ENCODE assay signal across 1 cellular context in the genomic region with DNA sequence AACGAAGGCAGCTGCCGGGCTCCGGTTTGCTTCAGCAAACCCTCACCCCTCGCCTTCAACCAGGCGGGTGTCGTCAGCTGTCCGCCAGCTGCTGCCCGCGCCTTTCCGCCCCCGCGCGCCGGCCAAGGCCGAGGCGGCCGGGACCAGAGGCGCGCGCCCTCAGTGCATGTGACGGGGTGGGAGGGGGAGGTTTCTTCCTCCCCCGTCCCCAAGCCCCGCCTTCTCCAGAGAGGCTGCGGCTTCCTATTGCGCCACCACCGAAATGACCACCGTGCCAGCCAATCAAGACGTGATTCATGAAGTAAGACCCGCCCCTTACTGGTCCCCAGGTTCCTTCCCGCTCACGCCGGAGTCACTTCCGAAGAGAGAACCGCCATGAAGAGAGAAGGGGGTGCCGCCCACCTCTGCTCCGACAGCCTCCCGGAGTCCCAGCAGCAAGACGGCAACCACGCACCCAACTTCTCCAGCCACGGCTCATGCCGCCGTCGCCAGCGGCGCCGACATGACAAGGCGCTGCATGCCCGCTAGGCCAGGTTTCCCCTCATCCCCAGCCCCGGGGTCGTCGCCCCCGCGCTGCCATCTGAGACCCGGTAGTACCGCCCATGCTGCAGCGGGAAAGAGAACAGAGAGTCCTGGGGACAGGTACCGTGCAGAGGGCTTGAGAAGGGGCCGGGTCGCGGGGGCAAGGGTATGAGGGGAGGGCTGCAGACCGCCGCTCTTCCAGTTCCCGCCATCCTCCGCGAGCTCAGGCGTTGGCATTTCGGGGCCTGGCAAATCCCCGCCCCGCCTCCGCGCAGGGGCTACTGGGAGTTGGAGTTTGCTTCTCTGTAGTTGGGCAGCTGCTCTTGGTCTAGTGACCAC.
TF ChIP-seq lines count a peak whose summit lies in the region.

A gene with protein sequence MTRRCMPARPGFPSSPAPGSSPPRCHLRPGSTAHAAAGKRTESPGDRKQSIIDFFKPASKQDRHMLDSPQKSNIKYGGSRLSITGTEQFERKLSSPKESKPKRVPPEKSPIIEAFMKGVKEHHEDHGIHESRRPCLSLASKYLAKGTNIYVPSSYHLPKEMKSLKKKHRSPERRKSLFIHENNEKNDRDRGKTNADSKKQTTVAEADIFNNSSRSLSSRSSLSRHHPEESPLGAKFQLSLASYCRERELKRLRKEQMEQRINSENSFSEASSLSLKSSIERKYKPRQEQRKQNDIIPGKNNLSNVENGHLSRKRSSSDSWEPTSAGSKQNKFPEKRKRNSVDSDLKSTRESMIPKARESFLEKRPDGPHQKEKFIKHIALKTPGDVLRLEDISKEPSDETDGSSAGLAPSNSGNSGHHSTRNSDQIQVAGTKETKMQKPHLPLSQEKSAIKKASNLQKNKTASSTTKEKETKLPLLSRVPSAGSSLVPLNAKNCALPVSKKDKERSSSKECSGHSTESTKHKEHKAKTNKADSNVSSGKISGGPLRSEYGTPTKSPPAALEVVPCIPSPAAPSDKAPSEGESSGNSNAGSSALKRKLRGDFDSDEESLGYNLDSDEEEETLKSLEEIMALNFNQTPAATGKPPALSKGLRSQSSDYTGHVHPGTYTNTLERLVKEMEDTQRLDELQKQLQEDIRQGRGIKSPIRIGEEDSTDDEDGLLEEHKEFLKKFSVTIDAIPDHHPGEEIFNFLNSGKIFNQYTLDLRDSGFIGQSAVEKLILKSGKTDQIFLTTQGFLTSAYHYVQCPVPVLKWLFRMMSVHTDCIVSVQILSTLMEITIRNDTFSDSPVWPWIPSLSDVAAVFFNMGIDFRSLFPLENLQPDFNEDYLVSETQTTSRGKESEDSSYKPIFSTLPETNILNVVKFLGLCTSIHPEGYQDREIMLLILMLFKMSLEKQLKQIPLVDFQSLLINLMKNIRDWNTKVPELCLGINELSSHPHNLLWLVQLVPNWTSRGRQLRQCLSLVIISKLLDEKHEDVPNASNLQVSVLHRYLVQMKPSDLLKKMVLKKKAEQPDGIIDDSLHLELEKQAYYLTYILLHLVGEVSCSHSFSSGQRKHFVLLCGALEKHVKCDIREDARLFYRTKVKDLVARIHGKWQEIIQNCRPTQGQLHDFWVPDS (plus strand): TSS at position 355 of the 861 bp plus-strand sequence. CDS start 148 bp downstream, at position 503.

TF ChIP-seq in GM12878, 131 proteins besides CTCF, POLR2A, EP300 and RAD21 (continued from another document and continues in another):
- TF ChIP-seq, protein P1, sequence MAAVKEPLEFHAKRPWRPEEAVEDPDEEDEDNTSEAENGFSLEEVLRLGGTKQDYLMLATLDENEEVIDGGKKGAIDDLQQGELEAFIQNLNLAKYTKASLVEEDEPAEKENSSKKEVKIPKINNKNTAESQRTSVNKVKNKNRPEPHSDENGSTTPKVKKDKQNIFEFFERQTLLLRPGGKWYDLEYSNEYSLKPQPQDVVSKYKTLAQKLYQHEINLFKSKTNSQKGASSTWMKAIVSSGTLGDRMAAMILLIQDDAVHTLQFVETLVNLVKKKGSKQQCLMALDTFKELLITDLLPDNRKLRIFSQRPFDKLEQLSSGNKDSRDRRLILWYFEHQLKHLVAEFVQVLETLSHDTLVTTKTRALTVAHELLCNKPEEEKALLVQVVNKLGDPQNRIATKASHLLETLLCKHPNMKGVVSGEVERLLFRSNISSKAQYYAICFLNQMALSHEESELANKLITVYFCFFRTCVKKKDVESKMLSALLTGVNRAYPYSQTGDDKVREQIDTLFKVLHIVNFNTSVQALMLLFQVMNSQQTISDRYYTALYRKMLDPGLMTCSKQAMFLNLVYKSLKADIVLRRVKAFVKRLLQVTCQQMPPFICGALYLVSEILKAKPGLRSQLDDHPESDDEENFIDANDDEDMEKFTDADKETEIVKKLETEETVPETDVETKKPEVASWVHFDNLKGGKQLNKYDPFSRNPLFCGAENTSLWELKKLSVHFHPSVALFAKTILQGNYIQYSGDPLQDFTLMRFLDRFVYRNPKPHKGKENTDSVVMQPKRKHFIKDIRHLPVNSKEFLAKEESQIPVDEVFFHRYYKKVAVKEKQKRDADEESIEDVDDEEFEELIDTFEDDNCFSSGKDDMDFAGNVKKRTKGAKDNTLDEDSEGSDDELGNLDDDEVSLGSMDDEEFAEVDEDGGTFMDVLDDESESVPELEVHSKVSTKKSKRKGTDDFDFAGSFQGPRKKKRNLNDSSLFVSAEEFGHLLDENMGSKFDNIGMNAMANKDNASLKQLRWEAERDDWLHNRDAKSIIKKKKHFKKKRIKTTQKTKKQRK (IDR thresholded peaks at IDR 0.05; ENCODE audit: low read depth, low read length): peak; percentile 68
- peak; percentile 59; the same call in 1 of the 2 replicates for TF ChIP-seq SMARCA5 (IDR thresholded peaks at IDR 0.05)
- TF ChIP-seq KDM1A (IDR thresholded peaks at IDR 0.05; ENCODE audit: borderline replicate concordance): no peak
- TF ChIP-seq ZNF274 (IDR thresholded peaks at IDR 0.05; ENCODE audit: insufficient read depth, insufficient read length): no peak
- TF ChIP-seq POLR2AphosphoS2 (IDR thresholded peaks at IDR 0.05; ENCODE audit: low read depth, low read length): 0 out of 2 replicates have a peak, but pooled peaks have one; percentile 35
- peak; percentile 12; the same call in 1 of the 2 replicates for TF ChIP-seq TBL1XR1 (IDR thresholded peaks at IDR 0.05; ENCODE audit: low read depth, low read length)
- 0 out of 2 replicates have a peak, but pooled peaks have one; percentile 2 for TF ChIP-seq TAF1 (IDR thresholded peaks at IDR 0.05; ENCODE audit: borderline replicate concordance, low read depth, low read length)
- no peak for TF ChIP-seq NRF1 (conservative IDR thresholded peaks at IDR 0.05; ENCODE audit: low read depth, low read length)
- TF ChIP-seq, protein P2, sequence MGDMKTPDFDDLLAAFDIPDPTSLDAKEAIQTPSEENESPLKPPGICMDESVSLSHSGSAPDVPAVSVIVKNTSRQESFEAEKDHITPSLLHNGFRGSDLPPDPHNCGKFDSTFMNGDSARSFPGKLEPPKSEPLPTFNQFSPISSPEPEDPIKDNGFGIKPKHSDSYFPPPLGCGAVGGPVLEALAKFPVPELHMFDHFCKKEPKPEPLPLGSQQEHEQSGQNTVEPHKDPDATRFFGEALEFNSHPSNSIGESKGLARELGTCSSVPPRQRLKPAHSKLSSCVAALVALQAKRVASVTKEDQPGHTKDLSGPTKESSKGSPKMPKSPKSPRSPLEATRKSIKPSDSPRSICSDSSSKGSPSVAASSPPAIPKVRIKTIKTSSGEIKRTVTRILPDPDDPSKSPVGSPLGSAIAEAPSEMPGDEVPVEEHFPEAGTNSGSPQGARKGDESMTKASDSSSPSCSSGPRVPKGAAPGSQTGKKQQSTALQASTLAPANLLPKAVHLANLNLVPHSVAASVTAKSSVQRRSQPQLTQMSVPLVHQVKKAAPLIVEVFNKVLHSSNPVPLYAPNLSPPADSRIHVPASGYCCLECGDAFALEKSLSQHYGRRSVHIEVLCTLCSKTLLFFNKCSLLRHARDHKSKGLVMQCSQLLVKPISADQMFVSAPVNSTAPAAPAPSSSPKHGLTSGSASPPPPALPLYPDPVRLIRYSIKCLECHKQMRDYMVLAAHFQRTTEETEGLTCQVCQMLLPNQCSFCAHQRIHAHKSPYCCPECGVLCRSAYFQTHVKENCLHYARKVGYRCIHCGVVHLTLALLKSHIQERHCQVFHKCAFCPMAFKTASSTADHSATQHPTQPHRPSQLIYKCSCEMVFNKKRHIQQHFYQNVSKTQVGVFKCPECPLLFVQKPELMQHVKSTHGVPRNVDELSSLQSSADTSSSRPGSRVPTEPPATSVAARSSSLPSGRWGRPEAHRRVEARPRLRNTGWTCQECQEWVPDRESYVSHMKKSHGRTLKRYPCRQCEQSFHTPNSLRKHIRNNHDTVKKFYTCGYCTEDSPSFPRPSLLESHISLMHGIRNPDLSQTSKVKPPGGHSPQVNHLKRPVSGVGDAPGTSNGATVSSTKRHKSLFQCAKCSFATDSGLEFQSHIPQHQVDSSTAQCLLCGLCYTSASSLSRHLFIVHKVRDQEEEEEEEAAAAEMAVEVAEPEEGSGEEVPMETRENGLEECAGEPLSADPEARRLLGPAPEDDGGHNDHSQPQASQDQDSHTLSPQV (IDR thresholded peaks at IDR 0.05): 0 out of 2 replicates have a peak, but pooled peaks have one; percentile 38
- TF ChIP-seq EGR1 (IDR thresholded peaks at IDR 0.05; ENCODE audit: borderline replicate concordance in 1 of 2, low read depth in 2 of 2, low read length in 2 of 2): peak in 1 of 2 experiments; percentile 100; a peak in 2 of 3 replicates
- TF ChIP-seq IRF4 (IDR thresholded peaks at IDR 0.05; ENCODE audit: low read depth, low read length): no peak
- peak; percentile 86 for TF ChIP-seq HCFC1 (IDR thresholded peaks at IDR 0.05; ENCODE audit: low read length)
- peak; percentile 45 for TF ChIP-seq CREM (IDR thresholded peaks at IDR 0.05; ENCODE audit: low read depth)
- peak; percentile 33; the same call in 1 of the 2 replicates for TF ChIP-seq CHD1 (IDR thresholded peaks at IDR 0.05; ENCODE audit: low read depth, low read length)
- TF ChIP-seq, protein P3, sequence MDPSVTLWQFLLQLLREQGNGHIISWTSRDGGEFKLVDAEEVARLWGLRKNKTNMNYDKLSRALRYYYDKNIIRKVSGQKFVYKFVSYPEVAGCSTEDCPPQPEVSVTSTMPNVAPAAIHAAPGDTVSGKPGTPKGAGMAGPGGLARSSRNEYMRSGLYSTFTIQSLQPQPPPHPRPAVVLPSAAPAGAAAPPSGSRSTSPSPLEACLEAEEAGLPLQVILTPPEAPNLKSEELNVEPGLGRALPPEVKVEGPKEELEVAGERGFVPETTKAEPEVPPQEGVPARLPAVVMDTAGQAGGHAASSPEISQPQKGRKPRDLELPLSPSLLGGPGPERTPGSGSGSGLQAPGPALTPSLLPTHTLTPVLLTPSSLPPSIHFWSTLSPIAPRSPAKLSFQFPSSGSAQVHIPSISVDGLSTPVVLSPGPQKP (IDR thresholded peaks at IDR 0.05; ENCODE audit: low read depth, low read length): no peak
- TF ChIP-seq ZNF24 (IDR thresholded peaks at IDR 0.05): no peak
- TF ChIP-seq, protein P4, sequence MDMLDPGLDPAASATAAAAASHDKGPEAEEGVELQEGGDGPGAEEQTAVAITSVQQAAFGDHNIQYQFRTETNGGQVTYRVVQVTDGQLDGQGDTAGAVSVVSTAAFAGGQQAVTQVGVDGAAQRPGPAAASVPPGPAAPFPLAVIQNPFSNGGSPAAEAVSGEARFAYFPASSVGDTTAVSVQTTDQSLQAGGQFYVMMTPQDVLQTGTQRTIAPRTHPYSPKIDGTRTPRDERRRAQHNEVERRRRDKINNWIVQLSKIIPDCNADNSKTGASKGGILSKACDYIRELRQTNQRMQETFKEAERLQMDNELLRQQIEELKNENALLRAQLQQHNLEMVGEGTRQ (IDR thresholded peaks at IDR 0.05; ENCODE audit: borderline replicate concordance, low read depth, low read length): no peak; the same call in 1 of the 2 replicates
- TF ChIP-seq RB1 (IDR thresholded peaks at IDR 0.05; ENCODE audit: borderline replicate concordance): peak; percentile 80; the same call in 1 of the 2 replicates
- no peak for TF ChIP-seq ZBED1 (IDR thresholded peaks at IDR 0.05; ENCODE audit: borderline replicate concordance)
- peak; percentile 81 for TF ChIP-seq YY1 (IDR thresholded peaks at IDR 0.05; ENCODE audit: low read depth, low read length)
- peak; percentile 47 for TF ChIP-seq MEF2B (IDR thresholded peaks at IDR 0.05; ENCODE audit: partially characterized antibody, poor library complexity, severe bottlenecking)
- TF ChIP-seq, protein P5, sequence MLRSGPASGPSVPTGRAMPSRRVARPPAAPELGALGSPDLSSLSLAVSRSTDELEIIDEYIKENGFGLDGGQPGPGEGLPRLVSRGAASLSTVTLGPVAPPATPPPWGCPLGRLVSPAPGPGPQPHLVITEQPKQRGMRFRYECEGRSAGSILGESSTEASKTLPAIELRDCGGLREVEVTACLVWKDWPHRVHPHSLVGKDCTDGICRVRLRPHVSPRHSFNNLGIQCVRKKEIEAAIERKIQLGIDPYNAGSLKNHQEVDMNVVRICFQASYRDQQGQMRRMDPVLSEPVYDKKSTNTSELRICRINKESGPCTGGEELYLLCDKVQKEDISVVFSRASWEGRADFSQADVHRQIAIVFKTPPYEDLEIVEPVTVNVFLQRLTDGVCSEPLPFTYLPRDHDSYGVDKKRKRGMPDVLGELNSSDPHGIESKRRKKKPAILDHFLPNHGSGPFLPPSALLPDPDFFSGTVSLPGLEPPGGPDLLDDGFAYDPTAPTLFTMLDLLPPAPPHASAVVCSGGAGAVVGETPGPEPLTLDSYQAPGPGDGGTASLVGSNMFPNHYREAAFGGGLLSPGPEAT (IDR thresholded peaks at IDR 0.05; ENCODE audit: low read depth): 0 out of 2 replicates have a peak, but pooled peaks have one; percentile 23
- 0 out of 2 replicates have a peak, but pooled peaks have one; percentile 6 for TF ChIP-seq SPI1 (IDR thresholded peaks at IDR 0.05; ENCODE audit: borderline replicate concordance, insufficient read depth, low read depth, low read length)
- TF ChIP-seq, protein P6, sequence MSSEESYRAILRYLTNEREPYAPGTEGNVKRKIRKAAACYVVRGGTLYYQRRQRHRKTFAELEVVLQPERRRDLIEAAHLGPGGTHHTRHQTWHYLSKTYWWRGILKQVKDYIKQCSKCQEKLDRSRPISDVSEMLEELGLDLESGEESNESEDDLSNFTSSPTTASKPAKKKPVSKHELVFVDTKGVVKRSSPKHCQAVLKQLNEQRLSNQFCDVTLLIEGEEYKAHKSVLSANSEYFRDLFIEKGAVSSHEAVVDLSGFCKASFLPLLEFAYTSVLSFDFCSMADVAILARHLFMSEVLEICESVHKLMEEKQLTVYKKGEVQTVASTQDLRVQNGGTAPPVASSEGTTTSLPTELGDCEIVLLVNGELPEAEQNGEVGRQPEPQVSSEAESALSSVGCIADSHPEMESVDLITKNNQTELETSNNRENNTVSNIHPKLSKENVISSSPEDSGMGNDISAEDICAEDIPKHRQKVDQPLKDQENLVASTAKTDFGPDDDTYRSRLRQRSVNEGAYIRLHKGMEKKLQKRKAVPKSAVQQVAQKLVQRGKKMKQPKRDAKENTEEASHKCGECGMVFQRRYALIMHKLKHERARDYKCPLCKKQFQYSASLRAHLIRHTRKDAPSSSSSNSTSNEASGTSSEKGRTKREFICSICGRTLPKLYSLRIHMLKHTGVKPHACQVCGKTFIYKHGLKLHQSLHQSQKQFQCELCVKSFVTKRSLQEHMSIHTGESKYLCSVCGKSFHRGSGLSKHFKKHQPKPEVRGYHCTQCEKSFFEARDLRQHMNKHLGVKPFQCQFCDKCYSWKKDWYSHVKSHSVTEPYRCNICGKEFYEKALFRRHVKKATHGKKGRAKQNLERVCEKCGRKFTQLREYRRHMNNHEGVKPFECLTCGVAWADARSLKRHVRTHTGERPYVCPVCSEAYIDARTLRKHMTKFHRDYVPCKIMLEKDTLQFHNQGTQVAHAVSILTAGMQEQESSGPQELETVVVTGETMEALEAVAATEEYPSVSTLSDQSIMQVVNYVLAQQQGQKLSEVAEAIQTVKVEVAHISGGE (CRISPR knock-in tag; IDR thresholded peaks at IDR 0.05): no peak
- no peak for TF ChIP-seq CHD4 (IDR thresholded peaks at IDR 0.05)
- no peak for TF ChIP-seq JUNB (IDR thresholded peaks at IDR 0.05)
- TF ChIP-seq SUPT20H (IDR thresholded peaks at IDR 0.05; ENCODE audit: borderline replicate concordance, control insufficient read depth, low read depth, low read length): no peak
- TF ChIP-seq, protein P7, sequence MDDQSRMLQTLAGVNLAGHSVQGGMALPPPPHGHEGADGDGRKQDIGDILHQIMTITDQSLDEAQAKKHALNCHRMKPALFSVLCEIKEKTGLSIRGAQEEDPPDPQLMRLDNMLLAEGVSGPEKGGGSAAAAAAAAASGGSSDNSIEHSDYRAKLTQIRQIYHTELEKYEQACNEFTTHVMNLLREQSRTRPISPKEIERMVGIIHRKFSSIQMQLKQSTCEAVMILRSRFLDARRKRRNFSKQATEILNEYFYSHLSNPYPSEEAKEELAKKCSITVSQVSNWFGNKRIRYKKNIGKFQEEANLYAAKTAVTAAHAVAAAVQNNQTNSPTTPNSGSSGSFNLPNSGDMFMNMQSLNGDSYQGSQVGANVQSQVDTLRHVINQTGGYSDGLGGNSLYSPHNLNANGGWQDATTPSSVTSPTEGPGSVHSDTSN (IDR thresholded peaks at IDR 0.05; ENCODE audit: insufficient replicate concordance, low read depth, low read length): peak; percentile 89
- TF ChIP-seq MYC (IDR thresholded peaks at IDR 0.05; ENCODE audit: insufficient read depth, insufficient read length, insufficient replicate concordance, low read length, severe bottlenecking): peak; percentile 38
